12 cellular contexts compared by ENCODE assay signal in genomic region chr3:23748398-23749110, GRCh38. TPM values are rescaled to one million over a fixed set of nuclear protein-coding genes. Genes with fewer than 3 reads are reported as not detected.
DNase-seq lines count a peak whose midpoint lies in the region; ATAC-seq and TF ChIP-seq lines count a peak whose summit lies in the region.
"Had no signal": no experiment of that assay in that cellular context is flagged by ENCODE, and none has a peak within 500 bp of the region (broad histone marks: within the 10 kb centered on the region; RNA-seq: fewer than 3 reads in every experiment).

No MANE protein-coding gene starts in this region.

- H3K4me1 ChIP-seq in naive thymus-derived CD4-positive, alpha-beta T cell (ENCODE audit: control insufficient read depth in 2 of 2, insufficient read depth in 2 of 2, low read length in 2 of 2), result no peaks in the 10 kb centered on the region
- H3K4me1 ChIP-seq in Peyer's patch, result no peaks in the 10 kb centered on the region

- H3K36me3 ChIP-seq in naive thymus-derived CD4-positive, alpha-beta T cell (ENCODE audit: control insufficient read depth in 2 of 3, insufficient read depth in 3 of 3, low read length in 3 of 3), result no peaks in the 10 kb centered on the region
- H3K36me3 ChIP-seq in Peyer's patch, result no peaks in the 10 kb centered on the region
- H3K36me3 ChIP-seq: esophagus muscularis mucosa had no signal

- H3K4me3 Mint-ChIP-seq in Calu3 (ENCODE audit: low read depth, unreplicated experiment), result no peak overlapping the region
- H3K4me3 Mint-ChIP-seq in naive thymus-derived CD4-positive, alpha-beta T cell, result no peak overlapping the region
- H3K4me3 Mint-ChIP-seq: activated CD4-positive, alpha-beta T cell treated with anti-CD3 and anti-CD28 coated beads for 36 hours had no signal

- no TSS peak for BruUV-seq in Calu3 (replicated peaks; lab: Mats Ljungman, UMichigan)

- no peak overlapping the region for H3K4me3 ChIP-seq in HL-60 (replicated peaks; ENCODE audit: insufficient read depth, low read length)
- H3K4me3 ChIP-seq in naive thymus-derived CD4-positive, alpha-beta T cell (ENCODE audit: low read length), result no peak overlapping the region
- H3K4me3 ChIP-seq in Peyer's patch, result no peak overlapping the region
- no peak overlapping the region for H3K4me3 ChIP-seq in coronary artery
- H3K4me3 ChIP-seq: esophagus muscularis mucosa, mucosa of descending colon had no signal

- no peak for TF ChIP-seq POLR2A in Peyer's patch (IDR thresholded peaks at IDR 0.05)

- intact Hi-C loops in Calu3 (cut with micrococcal nuclease; ENCODE audit: unreplicated experiment), result no loop called here
- intact Hi-C loops in naive thymus-derived CD4-positive, alpha-beta T cell (cut with micrococcal nuclease), result no loop called here

- CTCF ChIA-PET in Calu3 (lab: Charles Lee), result interaction anchor here (0.7 kb wide), 1 partner anchor 13 kb away, joined by 3 read pairs; no protein-coding TSS in a partner anchor
- CTCF ChIA-PET in naive thymus-derived CD4-positive, alpha-beta T cell (lab: Charles Lee), result no interaction called here

- H3K27me3 Mint-ChIP-seq in Calu3 (ENCODE audit: unreplicated experiment), result no peaks in the 10 kb centered on the region
- peaks cover 0 to 11% (median 0%) of the 10 kb centered on the region in 5 donors for H3K27me3 Mint-ChIP-seq in naive thymus-derived CD4-positive, alpha-beta T cell

- H3K27ac Mint-ChIP-seq in Calu3 (ENCODE audit: unreplicated experiment), result no peak overlapping the region
- no peak overlapping the region for H3K27ac Mint-ChIP-seq in naive thymus-derived CD4-positive, alpha-beta T cell
- H3K27ac Mint-ChIP-seq: activated CD4-positive, alpha-beta T cell treated with anti-CD3 and anti-CD28 coated beads for 36 hours had no signal

- peak; percentile 77 for ATAC-seq in naive thymus-derived CD4-positive, alpha-beta T cell
- ATAC-seq: activated CD4-positive, alpha-beta T cell treated with anti-CD3 and anti-CD28 coated beads for 36 hours; mucosa of descending colon had no signal

- DNase-seq in Calu3 (peak; percentile 10), HL-60 (ENCODE audit: low read depth in 1 of 2, low spot score in 1 of 2) (peak; percentile 86 to 94), amniotic epithelial cell (ENCODE audit: low read depth) (peak; percentile 61), Peyer's patch (no peak), NCI-H2081 treated with DMSO at 0.1 percent for 48 hours (lab: John Stamatoyannopoulos, UW) (no peak), NCI-H524 treated with DMSO at 0.1 percent for 48 hours (lab: John Stamatoyannopoulos, UW) (no peak), coronary artery (ENCODE audit: low spot score) (no peak)
- DNase-seq in naive thymus-derived CD4-positive, alpha-beta T cell, result no peak
- DNase-seq: activated CD4-positive, alpha-beta T cell treated with anti-CD3 and anti-CD28 coated beads for 36 hours; stimulated activated CD4-positive, alpha-beta T cell treated with anti-CD3 and anti-CD28 coated beads, Interleukin-4, amount 100 ng/mL, for 24 hours had no signal

- no peaks in the 10 kb centered on the region for H3K9me3 Mint-ChIP-seq in Calu3 (ENCODE audit: low read depth, unreplicated experiment)
- H3K9me3 Mint-ChIP-seq in naive thymus-derived CD4-positive, alpha-beta T cell, result peaks cover 0 to 1% (median 0%) of the 10 kb centered on the region in 11 donors

- POLR2A ChIA-PET in naive thymus-derived CD4-positive, alpha-beta T cell (lab: Charles Lee), result no interaction called here

- peak overlapping the region; percentile 13; the same call in 1 of the 2 replicates for H3K27ac ChIP-seq in HL-60 (replicated peaks)
- H3K27ac ChIP-seq in naive thymus-derived CD4-positive, alpha-beta T cell (ENCODE audit: low read depth, low read length), result no peak overlapping the region
- H3K27ac ChIP-seq in Peyer's patch, result no peak overlapping the region
- no peak overlapping the region for H3K27ac ChIP-seq in coronary artery
- H3K27ac ChIP-seq: esophagus muscularis mucosa had no signal

- TF ChIP-seq CTCF in Calu3 (IDR thresholded peaks at IDR 0.05; ENCODE audit: unreplicated experiment) (no peak), HL-60 (IDR thresholded peaks at IDR 0.05; ENCODE audit: insufficient read depth, low read length) (no peak), Peyer's patch (IDR thresholded peaks at IDR 0.05) (no peak), coronary artery (IDR thresholded peaks at IDR 0.05) (no peak)

- H3K27me3 ChIP-seq in HL-60 (ENCODE audit: insufficient read depth, poor library complexity, severe bottlenecking) (no peaks in the 10 kb centered on the region), Peyer's patch (no peaks in the 10 kb centered on the region)
- H3K27me3 ChIP-seq in naive thymus-derived CD4-positive, alpha-beta T cell (ENCODE audit: control insufficient read depth in 2 of 2, insufficient read depth in 2 of 2, low read length in 2 of 2), result no peaks in the 10 kb centered on the region
- H3K27me3 ChIP-seq: esophagus muscularis mucosa had no signal

- H3K36me3 Mint-ChIP-seq in Calu3 (ENCODE audit: insufficient read depth, unreplicated experiment), result no peaks in the 10 kb centered on the region
- H3K36me3 Mint-ChIP-seq in naive thymus-derived CD4-positive, alpha-beta T cell, result no peaks in the 10 kb centered on the region

- H3K9me3 ChIP-seq in naive thymus-derived CD4-positive, alpha-beta T cell (ENCODE audit: control insufficient read depth in 2 of 3, low read length in 3 of 3), result no peaks in the 10 kb centered on the region
- no peaks in the 10 kb centered on the region for H3K9me3 ChIP-seq in Peyer's patch
- H3K9me3 ChIP-seq: esophagus muscularis mucosa, mucosa of descending colon had no signal

- H3K4me1 Mint-ChIP-seq in Calu3 (ENCODE audit: low read depth, unreplicated experiment), result peaks cover 30% of the 10 kb centered on the region
- peaks cover 0 to 5% (median 0%) of the 10 kb centered on the region in 7 donors for H3K4me1 Mint-ChIP-seq in naive thymus-derived CD4-positive, alpha-beta T cell
- H3K4me1 Mint-ChIP-seq: activated CD4-positive, alpha-beta T cell treated with anti-CD3 and anti-CD28 coated beads for 36 hours had no signal

RNA-seq across cellular contexts. Expression of gene UBE2E1, which starts 57.2 kb away (rescaled TPM):
- total RNA-seq in Calu3 (2022) (68.9 and 74.3 TPM in 2 replicates), Peyer's patch (10 to 100 TPM; 26.1 to 58.6 (median 43.0) TPM)
- 10 to 100 TPM; 59.0 to 80.0 (median 69.2) TPM for total RNA-seq in naive thymus-derived CD4-positive, alpha-beta T cell
- 10 to 100 TPM in 1 of 2 donors, 1 to 10 TPM in 1; 5.2 to 22.1 TPM for polyA plus RNA-seq in naive thymus-derived CD4-positive, alpha-beta T cell

Comparison
In these comparisons a context has a peak if more than half of its experiments do, and no peak if none do; other contexts are left out.
1. DNase-seq: peak in Calu3 (single experiment), HL-60 (2 of 2) and amniotic epithelial cell (single experiment); none in naive thymus-derived CD4-positive, alpha-beta T cell (0 of 9), Peyer's patch (0 of 3), NCI-H2081 treated with DMSO at 0.1 percent for 48 hours (single experiment), NCI-H524 treated with DMSO at 0.1 percent for 48 hours (single experiment) and coronary artery (single experiment).